In genomic region chr3:184360070-184360833, GRCh38 we compare ENCODE assay signal across 8 cellular contexts. TPM values are rescaled to one million over a fixed set of nuclear protein-coding genes. Genes with fewer than 3 reads are reported as not detected.
A peak's percentile ranks its signal among the peaks of the same experiment; 100 is the strongest.
DNase-seq lines count a peak whose midpoint lies in the region; ATAC-seq and TF ChIP-seq lines count a peak whose summit lies in the region.

No MANE protein-coding gene starts in this region.

- H3K4me3 Mint-ChIP-seq in CD4-positive, CD25-positive, alpha-beta regulatory T cell, result peak overlapping the region; percentile 88 to 94 (median 89)

- H3K9me2 ChIP-seq in neural cell (ENCODE audit: insufficient read depth, low read length), result no peaks in the 10 kb centered on the region

- peaks cover 33% of the 10 kb centered on the region for H3K4me1 ChIP-seq in CD4-positive, CD25-positive, alpha-beta regulatory T cell (ENCODE audit: control insufficient read depth, insufficient read depth, low read length, poor library complexity, severe bottlenecking)
- H3K4me1 ChIP-seq in OCI-LY3 (ENCODE audit: low read length), result peaks cover 16% of the 10 kb centered on the region

- no peak for DNase-seq in CD4-positive, CD25-positive, alpha-beta regulatory T cell
- DNase-seq in ecto neural progenitor cell (ENCODE audit: low spot score) (peak; percentile 53), T1000 (lab: John Stamatoyannopoulos, UW) (no peak), MV-4-11 (lab: John Stamatoyannopoulos, UW) (no peak)

- H3K27me3 Mint-ChIP-seq in CD4-positive, CD25-positive, alpha-beta regulatory T cell, result peaks cover 7% of the 10 kb centered on the region

- H4K20me1 ChIP-seq in OCI-LY3 (ENCODE audit: insufficient read depth, low read length) (0 out of 2 replicates have a peak, but pooled peaks cover 4% of the 10 kb centered on the region), neural cell (ENCODE audit: insufficient read depth) (no peaks in the 10 kb centered on the region)

- H3K79me2 ChIP-seq in OCI-LY3 (ENCODE audit: low read length) (peaks cover 44% of the 10 kb centered on the region), neural cell (replicated peaks; ENCODE audit: insufficient read depth, low read length) (peaks cover 16% of the 10 kb centered on the region)

- H3K27me3 ChIP-seq in CD4-positive, CD25-positive, alpha-beta regulatory T cell (ENCODE audit: control insufficient read depth, insufficient read depth, low read length), result no peaks in the 10 kb centered on the region
- H3K27me3 ChIP-seq in OCI-LY3 (ENCODE audit: low read depth, low read length) (no peaks in the 10 kb centered on the region), neural cell (ENCODE audit: insufficient read depth, low read depth, low read length) (no peaks in the 10 kb centered on the region)

- H3K36me3 Mint-ChIP-seq in CD4-positive, CD25-positive, alpha-beta regulatory T cell, result peaks cover 7% of the 10 kb centered on the region

- H3K27ac ChIP-seq in CD4-positive, CD25-positive, alpha-beta regulatory T cell (ENCODE audit: insufficient read depth, low read length, poor library complexity, severe bottlenecking), result no peak overlapping the region
- H3K27ac ChIP-seq in OCI-LY3 (ENCODE audit: low read length) (no peak overlapping the region), neural cell (ENCODE audit: low read length) (no peak overlapping the region)

- H3K4me2 ChIP-seq in OCI-LY3 (ENCODE audit: low read length), result peak overlapping the region; percentile 94
- H3K4me2 ChIP-seq in neural cell (ENCODE audit: low read length), result peak overlapping the region; percentile 82

- TF ChIP-seq CTCF in OCI-LY3 (IDR thresholded peaks at IDR 0.05; ENCODE audit: low read depth, low read length) (no peak), neural cell (IDR thresholded peaks at IDR 0.05; ENCODE audit: poor library complexity, severe bottlenecking) (no peak)

- no peaks in the 10 kb centered on the region for H3K9me3 ChIP-seq in CD4-positive, CD25-positive, alpha-beta regulatory T cell (ENCODE audit: control insufficient read depth in 2 of 2, low read length in 2 of 2)
- H3K9me3 ChIP-seq in OCI-LY3 (ENCODE audit: insufficient read depth, low read length) (no peaks in the 10 kb centered on the region), neural cell (ENCODE audit: low read length) (no peaks in the 10 kb centered on the region)

- no peak overlapping the region for H2AFZ ChIP-seq in OCI-LY3 (ENCODE audit: low read depth, low read length)
- H2AFZ ChIP-seq in neural cell (ENCODE audit: low read depth, low read length), result no peak overlapping the region

- no peak for TF ChIP-seq RAD21 in neural cell (conservative IDR thresholded peaks at IDR 0.05)

- H3K9me3 Mint-ChIP-seq in CD4-positive, CD25-positive, alpha-beta regulatory T cell, result no peaks in the 10 kb centered on the region

- no peak overlapping the region for H3K27ac Mint-ChIP-seq in CD4-positive, CD25-positive, alpha-beta regulatory T cell

- ATAC-seq in CD4-positive, CD25-positive, alpha-beta regulatory T cell (ENCODE audit: low read depth in 2 of 2), result no peak
- no peak for ATAC-seq in HG03521 (IDR thresholded peaks at IDR 0.05; ENCODE audit: unreplicated experiment)
- no peak for ATAC-seq in HG02798 (IDR thresholded peaks at IDR 0.05; ENCODE audit: poor library complexity, unreplicated experiment)

- H3K9ac ChIP-seq in OCI-LY3 (ENCODE audit: low read length) (peak overlapping the region; percentile 89), neural cell (ENCODE audit: low read length) (peak overlapping the region; percentile 90)

- peaks cover 4 to 37% (median 25%) of the 10 kb centered on the region in 4 donors for H3K4me1 Mint-ChIP-seq in CD4-positive, CD25-positive, alpha-beta regulatory T cell

- H3K4me3 ChIP-seq in CD4-positive, CD25-positive, alpha-beta regulatory T cell (ENCODE audit: low read depth, low read length), result no peak overlapping the region
- peak overlapping the region; percentile 86 for H3K4me3 ChIP-seq in OCI-LY3 (ENCODE audit: low read length)
- peak overlapping the region; percentile 70 for H3K4me3 ChIP-seq in neural cell (ENCODE audit: low read length)

- H3K36me3 ChIP-seq in CD4-positive, CD25-positive, alpha-beta regulatory T cell (ENCODE audit: control insufficient read depth, insufficient read depth, low read length), result no peaks in the 10 kb centered on the region
- H3K36me3 ChIP-seq in OCI-LY3 (replicated peaks; ENCODE audit: low read depth, low read length), result peaks cover 9% of the 10 kb centered on the region
- H3K36me3 ChIP-seq in neural cell (ENCODE audit: insufficient read depth, low read length), result no peaks in the 10 kb centered on the region

- H3F3A ChIP-seq in neural cell (ENCODE audit: insufficient read depth, low read length, poor library complexity, severe bottlenecking), result no peaks in the 10 kb centered on the region

- TF ChIP-seq EP300 in neural cell (conservative IDR thresholded peaks at IDR 0.05; ENCODE audit: poor library complexity, severe bottlenecking), result no peak

TF ChIP-seq in neural cell, 6 proteins besides CTCF, POLR2A, EP300 and RAD21:
- TF ChIP-seq MXI1 (conservative IDR thresholded peaks at IDR 0.05; ENCODE audit: poor library complexity, severe bottlenecking) (no peak), SMC3 (conservative IDR thresholded peaks at IDR 0.05; ENCODE audit: poor library complexity) (no peak), REST (IDR thresholded peaks at IDR 0.05; ENCODE audit: borderline replicate concordance) (no peak)

RNA-seq across cellular contexts. Expression of gene CLCN2, which starts 1.2 kb away (rescaled TPM):
- total RNA-seq in CD4-positive, CD25-positive, alpha-beta regulatory T cell, result 4.7 TPM
- polyA plus RNA-seq in CD4-positive, CD25-positive, alpha-beta regulatory T cell, result under 1 TPM in 3 of 4 donors, not detected in 1; 0.30 to 0.59 (median 0.54) TPM
- polyA plus RNA-seq in neural cell, result 13.4 and 14.0 TPM in 2 replicates
- polyA minus RNA-seq in neural cell, result 16.1 and 17.4 TPM in 2 replicates

RNA-seq across cellular contexts. Expression of gene POLR2H, which starts 1.3 kb away (rescaled TPM):
- total RNA-seq in CD4-positive, CD25-positive, alpha-beta regulatory T cell, result 39.4 TPM
- 10 to 100 TPM; 56.8 to 64.9 (median 60.3) TPM for polyA plus RNA-seq in CD4-positive, CD25-positive, alpha-beta regulatory T cell
- 155 and 185 TPM in 2 replicates for polyA plus RNA-seq in neural cell
- 51.9 and 66.4 TPM in 2 replicates for polyA minus RNA-seq in neural cell

RNA-seq across cellular contexts. Expression of gene THPO, which starts 17.8 kb away (rescaled TPM):
- total RNA-seq in CD4-positive, CD25-positive, alpha-beta regulatory T cell, result not detected
- polyA plus RNA-seq in CD4-positive, CD25-positive, alpha-beta regulatory T cell, result not detected
- 0.18 and 0.59 TPM in 2 replicates for polyA plus RNA-seq in neural cell
- not detected in 2 replicates for polyA minus RNA-seq in neural cell

RNA-seq across cellular contexts. Expression of gene CHRD, which starts 19.6 kb away (rescaled TPM):
- total RNA-seq in CD4-positive, CD25-positive, alpha-beta regulatory T cell, result not detected
- not detected for polyA plus RNA-seq in CD4-positive, CD25-positive, alpha-beta regulatory T cell
- polyA plus RNA-seq in neural cell, result 2.9 and 4.8 TPM in 2 replicates
- 0.93 and 1.9 TPM in 2 replicates for polyA minus RNA-seq in neural cell

RNA-seq across cellular contexts. Expression of gene FAM131A, which starts 22.9 kb away (rescaled TPM):
- total RNA-seq in CD4-positive, CD25-positive, alpha-beta regulatory T cell, result 13.8 TPM
- 1 to 10 TPM; 2.0 to 4.3 (median 2.3) TPM for polyA plus RNA-seq in CD4-positive, CD25-positive, alpha-beta regulatory T cell
- polyA plus RNA-seq in neural cell, result 141 and 154 TPM in 2 replicates
- polyA minus RNA-seq in neural cell, result 103 and 117 TPM in 2 replicates
